ENCODE assay signal across 9 cellular contexts in genomic region chr9:129964901-129965734, GRCh38.
DNase-seq lines count a peak whose midpoint lies in the region; ATAC-seq and TF ChIP-seq lines count a peak whose summit lies in the region.
"Had no signal": no experiment of that assay in that cellular context is flagged by ENCODE, and none has a peak within 500 bp of the region (broad histone marks: within the 10 kb centered on the region; RNA-seq: fewer than 3 reads in every experiment).

No MANE protein-coding gene starts in this region.

- H3K27ac Mint-ChIP-seq in mesothelial cell of epicardium: peak overlapping the region; percentile 64

- H3K4me3 Mint-ChIP-seq in mesothelial cell of epicardium: no peak overlapping the region

- intact Hi-C loops in Right ventricle myocardium inferior (cut with DNase I) (loop anchor here (2.0 to 5.0 kb wide), 3 partner anchors 30 to 78 kb away; partner anchors contain the start of gene FNBP1), cardiac septum (cut with DNase I) (loop anchor here (5.0 kb wide), 2 partner anchors 77 to 78 kb away; partner anchors contain the start of gene FNBP1)

- TF ChIP-seq CTCF in mesothelial cell of epicardium (IDR thresholded peaks at IDR 0.05; ENCODE audit: unreplicated experiment): no peak

- DNase-seq in Right ventricle myocardium inferior (ENCODE audit: missing footprints): no peak
- no peak for DNase-seq in cardiac septum (ENCODE audit: low spot score)
- peak; percentile 73 for DNase-seq in dedifferentiated amniotic fluid mesenchymal stem cell (ENCODE audit: extremely low spot score)
- DNase-seq in mesothelial cell of epicardium (ENCODE audit: low spot score in 2 of 2, unreplicated experiment in 2 of 2): no peak
- DNase-seq in NCI-H526 treated with DMSO at 0.1 percent for 48 hours (lab: John Stamatoyannopoulos, UW): no peak
- DNase-seq in mesenteric fat pad (ENCODE audit: low spot score): no peak
- DNase-seq in SW480 (ENCODE audit: low spot score): no peak
- DNase-seq in NCI-H69 (lab: John Stamatoyannopoulos, UW): no peak
- DNase-seq: NCI-H1417 treated with DMSO at 0.1 percent for 48 hours had no signal

- peaks cover 37% of the 10 kb centered on the region for H3K4me1 Mint-ChIP-seq in mesothelial cell of epicardium

- H3K36me3 Mint-ChIP-seq in mesothelial cell of epicardium: peaks cover 16% of the 10 kb centered on the region

- H3K27me3 Mint-ChIP-seq in mesothelial cell of epicardium (ENCODE audit: low read depth): no peaks in the 10 kb centered on the region

- ATAC-seq in Right ventricle myocardium inferior: peak; percentile 44

- H3K9me3 Mint-ChIP-seq in mesothelial cell of epicardium: no peaks in the 10 kb centered on the region
